ENCODE assay signal across 9 cellular contexts in genomic region chr10:63798599-63799498, GRCh38.
A peak's percentile ranks its signal among the peaks of the same experiment; 100 is the strongest.
DNase-seq lines count a peak whose midpoint lies in the region; ATAC-seq and TF ChIP-seq lines count a peak whose summit lies in the region.
"Had no signal": no experiment of that assay in that cellular context is flagged by ENCODE, and none has a peak within 500 bp of the region (broad histone marks: within the 10 kb centered on the region; RNA-seq: fewer than 3 reads in every experiment).

No MANE protein-coding gene starts in this region.

- dilution Hi-C loops in IMR-90 (cut with HindIII; ENCODE audit: low sequenced_read_pairs, unreplicated experiment), result no loop called here

- DNase-seq in A172 (ENCODE audit: low spot score) (peak; percentile 88), IMR-90 (peak; percentile 78), epidermal melanocyte (ENCODE audit: insufficient read length, low spot score) (peak; percentile 44), mesenchymal stem cell (peak; percentile 86), SIG-M5 (lab: John Stamatoyannopoulos, UW) (no peak), NCI-H510A treated with DMSO at 0.1 percent for 48 hours (lab: John Stamatoyannopoulos, UW) (no peak), T-cell (no peak)
- no peak for DNase-seq in activated CD8-positive, alpha-beta memory T cell treated with anti-CD3 and anti-CD28 coated beads, Interleukin-2, amount 10 ng/mL, durations not matched to agents 7 days and 5 days
- DNase-seq: stimulated activated CD8-positive, alpha-beta memory T cell treated with anti-CD3 and anti-CD28 coated beads, Interleukin-4, amount 100 ng/mL, for 48 hours had no signal

- 30% methylated on average over 4 of the region's 9 CpGs; no CpG with 5 or more reads in 1 of the 2 experiments for WGBS in IMR-90 (ENCODE audit: extremely low coverage in 2 of 2, insufficient read length in 1 of 2), 2 experiments
- WGBS in mesenchymal stem cell, result 35% methylated on average over 8 of the region's 9 CpGs

- no peak overlapping the region for H2AK9ac ChIP-seq in IMR-90 (replicated peaks; ENCODE audit: low read depth, low read length, poor library complexity)

- H2BK12ac ChIP-seq in mesenchymal stem cell (ENCODE audit: low read length in 2 of 2), result no peak overlapping the region

- H3K23ac ChIP-seq in IMR-90 (ENCODE audit: low read depth, low read length), result no peak overlapping the region
- H3K23ac ChIP-seq in mesenchymal stem cell (ENCODE audit: low read length in 2 of 2), result no peak overlapping the region

- no peaks in the 10 kb centered on the region for H3K36me3 Mint-ChIP-seq in activated CD8-positive, alpha-beta memory T cell treated with anti-CD3 and anti-CD28 coated beads, Interleukin-2, amount 10 ng/mL, durations not matched to agents 7 days and 5 days
- no peaks in the 10 kb centered on the region for H3K36me3 Mint-ChIP-seq in T-cell

- no peaks in the 10 kb centered on the region for H4K20me1 ChIP-seq in IMR-90 (ENCODE audit: insufficient read depth, low read length)

- H3K18ac ChIP-seq in IMR-90 (ENCODE audit: low read depth, low read length) (no peak overlapping the region), mesenchymal stem cell (ENCODE audit: low read depth in 1 of 2, low read length in 2 of 2) (peak overlapping the region in 1 of 2 experiments; percentile 14)

- ATAC-seq in IMR-90 (ENCODE audit: low read depth) (peak; percentile 91), T-cell (replicated peaks in 1 of 4) (no peak)
- no peak for ATAC-seq in activated CD8-positive, alpha-beta memory T cell treated with anti-CD3 and anti-CD28 coated beads, Interleukin-2, amount 10 ng/mL, durations not matched to agents 7 days and 5 days

- no TSS peak for BruUV-seq in IMR-90 (replicated peaks; lab: Mats Ljungman, UMichigan)

- TF ChIP-seq CTCF in IMR-90 (conservative IDR thresholded peaks at IDR 0.05; ENCODE audit: low read depth, low read length), result no peak

- no peak overlapping the region for H3K4me3 ChIP-seq in IMR-90 (ENCODE audit: insufficient read depth, low read depth, low read length)
- H3K4me3 ChIP-seq in mesenchymal stem cell (ENCODE audit: insufficient read depth in 1 of 2, low read depth in 1 of 2, low read length in 2 of 2), result peak overlapping the region in 1 of 2 experiments; percentile 17

- H3K56ac ChIP-seq in IMR-90 (ENCODE audit: extremely low read depth, insufficient read depth, low read length), result no peak overlapping the region

- H3K14ac ChIP-seq in IMR-90 (replicated peaks; ENCODE audit: low read depth, low read length), result no peak overlapping the region
- no peak overlapping the region for H3K14ac ChIP-seq in mesenchymal stem cell (ENCODE audit: low read length in 2 of 2)

- no peak overlapping the region for H3K27ac ChIP-seq in IMR-90 (ENCODE audit: insufficient read depth, low read length)
- H3K27ac ChIP-seq in mesenchymal stem cell (ENCODE audit: low read length, poor library complexity, severe bottlenecking), result peak overlapping the region; percentile 20

- H2AFZ ChIP-seq in IMR-90 (replicated peaks; ENCODE audit: low read length, poor library complexity) (no peak overlapping the region), mesenchymal stem cell (ENCODE audit: low read depth, low read length) (no peak overlapping the region)

- H2BK15ac ChIP-seq in IMR-90 (ENCODE audit: low read depth, low read length), result no peak overlapping the region
- H2BK15ac ChIP-seq in mesenchymal stem cell (ENCODE audit: low read depth, poor library complexity, severe bottlenecking), result no peak overlapping the region

- H3K27ac Mint-ChIP-seq in activated CD8-positive, alpha-beta memory T cell treated with anti-CD3 and anti-CD28 coated beads, Interleukin-2, amount 10 ng/mL, durations not matched to agents 7 days and 5 days, result no peak overlapping the region
- no peak overlapping the region for H3K27ac Mint-ChIP-seq in T-cell

- no peak overlapping the region for H4K91ac ChIP-seq in IMR-90 (ENCODE audit: insufficient read depth, low read depth, low read length)
- no peak overlapping the region for H4K91ac ChIP-seq in mesenchymal stem cell (ENCODE audit: low read length)

- H3K4me1 ChIP-seq in IMR-90 (ENCODE audit: control insufficient read depth, insufficient read depth, low read length) (no peaks in the 10 kb centered on the region), mesenchymal stem cell (ENCODE audit: control insufficient read depth, insufficient read depth, low read depth, low read length) (no peaks in the 10 kb centered on the region)

- H3K79me1 ChIP-seq in IMR-90 (ENCODE audit: low read depth in 1 of 2, low read length in 2 of 2), result no peaks in the 10 kb centered on the region
- H3K79me1 ChIP-seq in mesenchymal stem cell (replicated peaks; ENCODE audit: low read length, poor library complexity, severe bottlenecking), result no peaks in the 10 kb centered on the region

- H3K4me2 ChIP-seq in IMR-90 (ENCODE audit: low read depth, low read length), result peak overlapping the region; percentile 9; the same call in 1 of the 2 replicates
- no peak overlapping the region for H3K4me2 ChIP-seq in mesenchymal stem cell (ENCODE audit: low read length, poor library complexity, severe bottlenecking)

- H3K9me1 ChIP-seq in IMR-90 (ENCODE audit: insufficient read depth, low read length), result no peaks in the 10 kb centered on the region

- CTCF ChIA-PET in IMR-90 (lab: Yijun Ruan, JAX), result no interaction called here
- CTCF ChIA-PET in activated CD8-positive, alpha-beta memory T cell treated with anti-CD3 and anti-CD28 coated beads, Interleukin-2, amount 10 ng/mL, durations not matched to agents 7 days and 5 days (lab: Charles Lee), result no interaction called here
- CTCF ChIA-PET in T-cell (lab: Charles Lee), result no interaction called here

- H4K8ac ChIP-seq in IMR-90 (ENCODE audit: low read depth in 2 of 2, low read length in 2 of 2), result peak overlapping the region in 1 of 2 experiments; percentile 49; a peak in 1 of 4 replicates
- no peak overlapping the region for H4K8ac ChIP-seq in mesenchymal stem cell (ENCODE audit: low read length)

- H3K4me3 Mint-ChIP-seq in activated CD8-positive, alpha-beta memory T cell treated with anti-CD3 and anti-CD28 coated beads, Interleukin-2, amount 10 ng/mL, durations not matched to agents 7 days and 5 days, result no peak overlapping the region
- H3K4me3 Mint-ChIP-seq in T-cell, result peak overlapping the region in 1 of 3 donors; percentile 15

- no peak overlapping the region for H2AK5ac ChIP-seq in IMR-90 (ENCODE audit: low read depth, low read length)
- H2AK5ac ChIP-seq in mesenchymal stem cell (ENCODE audit: low read length, severe bottlenecking), result no peak overlapping the region

- H3K27me3 Mint-ChIP-seq in activated CD8-positive, alpha-beta memory T cell treated with anti-CD3 and anti-CD28 coated beads, Interleukin-2, amount 10 ng/mL, durations not matched to agents 7 days and 5 days, result peaks cover 5% of the 10 kb centered on the region
- peaks cover 1 to 7% of the 10 kb centered on the region in 2 donors for H3K27me3 Mint-ChIP-seq in T-cell

- no peaks in the 10 kb centered on the region for H3K9me3 Mint-ChIP-seq in activated CD8-positive, alpha-beta memory T cell treated with anti-CD3 and anti-CD28 coated beads, Interleukin-2, amount 10 ng/mL, durations not matched to agents 7 days and 5 days (ENCODE audit: low read depth)
- H3K9me3 Mint-ChIP-seq in T-cell, result no peaks in the 10 kb centered on the region

- intact Hi-C loops in IMR-90 (cut with micrococcal nuclease), result no loop called here

- H3K4ac ChIP-seq in IMR-90 (ENCODE audit: low read depth, low read length), result no peak overlapping the region
- no peak overlapping the region for H3K4ac ChIP-seq in mesenchymal stem cell (ENCODE audit: low read depth in 1 of 2, low read length in 2 of 2)

- no peaks in the 10 kb centered on the region for H3K36me3 ChIP-seq in IMR-90 (ENCODE audit: control insufficient read depth, insufficient read depth, low read length)
- H3K36me3 ChIP-seq in mesenchymal stem cell (ENCODE audit: control insufficient read depth in 1 of 2, insufficient read depth in 2 of 2, low read depth in 1 of 2, low read length in 2 of 2), result no peaks in the 10 kb centered on the region

- no peak overlapping the region for H4K5ac ChIP-seq in IMR-90 (ENCODE audit: low read depth, low read length)

- H3K9me3 ChIP-seq in IMR-90 (ENCODE audit: control insufficient read depth, insufficient read depth, low read length), result no peaks in the 10 kb centered on the region
- H3K9me3 ChIP-seq in mesenchymal stem cell (ENCODE audit: control insufficient read depth, low read length), result no peaks in the 10 kb centered on the region

- in situ Hi-C loops in IMR-90 (cut with MboI; ENCODE audit: low sequenced_read_pairs), result no loop called here

- H2BK5ac ChIP-seq in IMR-90 (ENCODE audit: low read depth, low read length, poor library complexity, severe bottlenecking), result no peak overlapping the region
- no peak overlapping the region for H2BK5ac ChIP-seq in mesenchymal stem cell (ENCODE audit: low read depth, low read length, poor library complexity, severe bottlenecking)

- H2BK120ac ChIP-seq in IMR-90 (ENCODE audit: low read depth, low read length) (no peak overlapping the region), mesenchymal stem cell (ENCODE audit: low read depth, low read length) (no peak overlapping the region)

- peaks cover 3% of the 10 kb centered on the region; the same call in 1 of the 2 replicates for H3K27me3 ChIP-seq in IMR-90 (ENCODE audit: control insufficient read depth, insufficient read depth, low read length)
- no peaks in the 10 kb centered on the region for H3K27me3 ChIP-seq in mesenchymal stem cell (ENCODE audit: control insufficient read depth in 1 of 2, insufficient read depth in 1 of 2, low read length in 2 of 2)

- no peak overlapping the region for H2BK20ac ChIP-seq in IMR-90 (ENCODE audit: low read depth, low read length)

- peaks cover 6% of the 10 kb centered on the region for H3K4me1 Mint-ChIP-seq in activated CD8-positive, alpha-beta memory T cell treated with anti-CD3 and anti-CD28 coated beads, Interleukin-2, amount 10 ng/mL, durations not matched to agents 7 days and 5 days
- H3K4me1 Mint-ChIP-seq in T-cell, result peaks cover 0 to 11% (median 10%) of the 10 kb centered on the region in 3 donors

- TF ChIP-seq RAD21 in IMR-90 (IDR thresholded peaks at IDR 0.05; ENCODE audit: low read length), result no peak

- no peak overlapping the region for H3K9ac ChIP-seq in IMR-90 (ENCODE audit: low read depth, low read length)
- peak overlapping the region; percentile 56 for H3K9ac ChIP-seq in mesenchymal stem cell (ENCODE audit: low read length)

- POLR2A ChIA-PET in IMR-90 (lab: Charles Lee; ENCODE audit: unreplicated experiment), result no interaction called here
- POLR2A ChIA-PET in T-cell (lab: Charles Lee), result interaction anchor here in 1 of 2 donors (0.6 kb wide), 1 partner anchor 981 kb away, joined by 4 read pairs; no protein-coding TSS in a partner anchor

- TF ChIP-seq POLR2A in IMR-90 (IDR thresholded peaks at IDR 0.05; ENCODE audit: low read depth, low read length), result no peak

TF ChIP-seq in IMR-90, 13 proteins besides CTCF, POLR2A, EP300 and RAD21:
- TF ChIP-seq CEBPB (IDR thresholded peaks at IDR 0.05; ENCODE audit: low read depth, low read length), result no peak
- peak; percentile 7; the same call in 1 of the 2 replicates for TF ChIP-seq MAZ (IDR thresholded peaks at IDR 0.05; ENCODE audit: borderline replicate concordance, low read depth, low read length)

Comparison
In these comparisons a context has a peak if more than half of its experiments do, and no peak if none do; other contexts are left out.
1. DNase-seq: peak in A172 (single experiment), IMR-90 (single experiment), epidermal melanocyte (single experiment) and mesenchymal stem cell (single experiment); none in activated CD8-positive, alpha-beta memory T cell treated with anti-CD3 and anti-CD28 coated beads, Interleukin-2, amount 10 ng/mL, durations not matched to agents 7 days and 5 days (single experiment), SIG-M5 (single experiment), NCI-H510A treated with DMSO at 0.1 percent for 48 hours (single experiment) and T-cell (0 of 34).